Comparison of ENCODE assay signal across 1 cellular context in the genomic region with DNA sequence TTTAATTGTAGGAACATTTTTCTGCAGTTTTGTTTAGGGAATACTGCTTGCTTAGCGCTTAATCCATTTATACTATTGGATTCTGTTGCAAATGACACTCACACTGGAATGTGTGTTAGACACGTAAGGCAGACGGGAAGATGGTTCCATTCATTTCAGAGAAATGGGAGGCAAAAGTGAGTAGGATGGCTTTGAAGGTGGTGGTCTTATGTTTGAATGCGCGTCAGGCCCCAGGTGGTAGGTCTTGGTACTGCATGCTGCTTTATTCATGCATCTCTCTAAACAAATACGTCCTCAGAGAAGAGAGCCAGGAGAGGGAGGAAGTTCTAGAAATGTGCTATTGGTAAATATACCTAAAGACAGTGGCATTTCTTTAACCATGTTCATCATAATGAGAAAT.
TF ChIP-seq lines count a peak whose summit lies in the region.

No MANE protein-coding gene starts in this region.

TF ChIP-seq in WTC11, 78 proteins besides CTCF, POLR2A, EP300 and RAD21 (continued from another document):
- TF ChIP-seq, protein P1, sequence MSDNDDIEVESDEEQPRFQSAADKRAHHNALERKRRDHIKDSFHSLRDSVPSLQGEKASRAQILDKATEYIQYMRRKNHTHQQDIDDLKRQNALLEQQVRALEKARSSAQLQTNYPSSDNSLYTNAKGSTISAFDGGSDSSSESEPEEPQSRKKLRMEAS (CRISPR knock-in tag; IDR thresholded peaks at IDR 0.05) = no peak
- TF ChIP-seq, protein P2, sequence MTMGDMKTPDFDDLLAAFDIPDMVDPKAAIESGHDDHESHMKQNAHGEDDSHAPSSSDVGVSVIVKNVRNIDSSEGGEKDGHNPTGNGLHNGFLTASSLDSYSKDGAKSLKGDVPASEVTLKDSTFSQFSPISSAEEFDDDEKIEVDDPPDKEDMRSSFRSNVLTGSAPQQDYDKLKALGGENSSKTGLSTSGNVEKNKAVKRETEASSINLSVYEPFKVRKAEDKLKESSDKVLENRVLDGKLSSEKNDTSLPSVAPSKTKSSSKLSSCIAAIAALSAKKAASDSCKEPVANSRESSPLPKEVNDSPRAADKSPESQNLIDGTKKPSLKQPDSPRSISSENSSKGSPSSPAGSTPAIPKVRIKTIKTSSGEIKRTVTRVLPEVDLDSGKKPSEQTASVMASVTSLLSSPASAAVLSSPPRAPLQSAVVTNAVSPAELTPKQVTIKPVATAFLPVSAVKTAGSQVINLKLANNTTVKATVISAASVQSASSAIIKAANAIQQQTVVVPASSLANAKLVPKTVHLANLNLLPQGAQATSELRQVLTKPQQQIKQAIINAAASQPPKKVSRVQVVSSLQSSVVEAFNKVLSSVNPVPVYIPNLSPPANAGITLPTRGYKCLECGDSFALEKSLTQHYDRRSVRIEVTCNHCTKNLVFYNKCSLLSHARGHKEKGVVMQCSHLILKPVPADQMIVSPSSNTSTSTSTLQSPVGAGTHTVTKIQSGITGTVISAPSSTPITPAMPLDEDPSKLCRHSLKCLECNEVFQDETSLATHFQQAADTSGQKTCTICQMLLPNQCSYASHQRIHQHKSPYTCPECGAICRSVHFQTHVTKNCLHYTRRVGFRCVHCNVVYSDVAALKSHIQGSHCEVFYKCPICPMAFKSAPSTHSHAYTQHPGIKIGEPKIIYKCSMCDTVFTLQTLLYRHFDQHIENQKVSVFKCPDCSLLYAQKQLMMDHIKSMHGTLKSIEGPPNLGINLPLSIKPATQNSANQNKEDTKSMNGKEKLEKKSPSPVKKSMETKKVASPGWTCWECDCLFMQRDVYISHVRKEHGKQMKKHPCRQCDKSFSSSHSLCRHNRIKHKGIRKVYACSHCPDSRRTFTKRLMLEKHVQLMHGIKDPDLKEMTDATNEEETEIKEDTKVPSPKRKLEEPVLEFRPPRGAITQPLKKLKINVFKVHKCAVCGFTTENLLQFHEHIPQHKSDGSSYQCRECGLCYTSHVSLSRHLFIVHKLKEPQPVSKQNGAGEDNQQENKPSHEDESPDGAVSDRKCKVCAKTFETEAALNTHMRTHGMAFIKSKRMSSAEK (CRISPR knock-in tag; IDR thresholded peaks at IDR 0.05; ENCODE audit: borderline replicate concordance) = no peak
- no peak for TF ChIP-seq ZBTB43 (CRISPR knock-in tag; IDR thresholded peaks at IDR 0.05)
- TF ChIP-seq ZNF317 (CRISPR knock-in tag; IDR thresholded peaks at IDR 0.05; ENCODE audit: borderline replicate concordance, low read depth) = no peak
- no peak for TF ChIP-seq ZNF416 (CRISPR knock-in tag; IDR thresholded peaks at IDR 0.05)
